ENCODE assay signal across 10 cellular contexts in the genomic region with DNA sequence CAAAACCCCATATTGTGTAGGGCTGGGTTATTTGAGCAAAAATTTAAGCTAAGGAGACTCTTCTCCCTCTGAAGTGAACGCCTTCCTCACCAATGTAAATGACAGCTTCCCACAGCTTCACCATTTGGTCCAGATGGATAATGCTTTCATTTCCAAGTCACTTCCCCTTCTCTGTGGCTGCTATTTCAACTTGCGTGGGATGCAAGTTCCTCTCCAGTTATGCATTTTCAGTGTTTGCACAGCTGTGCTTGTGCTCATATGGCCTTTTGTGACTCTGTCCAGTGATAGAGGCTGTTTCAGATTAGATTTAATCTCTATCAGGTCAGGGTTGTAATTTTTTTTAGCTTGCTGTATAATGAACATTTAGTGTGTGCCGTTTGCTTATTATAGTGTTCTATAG.
DNase-seq lines count a peak whose midpoint lies in the region; ATAC-seq, FAIRE-seq and TF ChIP-seq lines count a peak whose summit lies in the region.
"Had no signal": no experiment of that assay in that cellular context is flagged by ENCODE, and none has a peak within 500 bp of the region (broad histone marks: within the 10 kb centered on the region; RNA-seq: fewer than 3 reads in every experiment).

No MANE protein-coding gene starts in this region.

- no peak for FAIRE-seq in D721Med (lab: Jason Lieb, UNC)
- FAIRE-seq: colon had no signal

- DNase-seq in COLO668 (lab: John Stamatoyannopoulos, UW; ENCODE audit: unreplicated experiment): peak; percentile 76
- DNase-seq in SHP77 (lab: John Stamatoyannopoulos, UW): peak; percentile 95 to 96
- no peak for DNase-seq in left cardiac atrium
- no peak for DNase-seq in stimulated activated CD4-positive, alpha-beta T cell treated with anti-CD3 and anti-CD28 coated beads, Interleukin-15, amount 100 ng/mL, for 24 hours
- DNase-seq in D721Med (ENCODE audit: insufficient read length, low spot score): no peak
- DNase-seq in left lobe of liver (ENCODE audit: low spot score): no peak
- DNase-seq: T-helper 1 cell had no signal

- no peak for TF ChIP-seq CTCF in D721Med (IDR thresholded peaks at IDR 0.05; ENCODE audit: insufficient read depth, missing control alignments)

- ATAC-seq in HG03025 (IDR thresholded peaks at IDR 0.05; ENCODE audit: low FRiP score, unreplicated experiment): peak; percentile 65
- ATAC-seq in left cardiac atrium: peak; percentile 48 to 61
- no peak for ATAC-seq in left lobe of liver
- ATAC-seq in GM18873 (IDR thresholded peaks at IDR 0.05; ENCODE audit: low FRiP score, unreplicated experiment): no peak

- intact Hi-C loops in left cardiac atrium (cut with DNase I): loop anchor here in 1 of 2 donors (5.0 kb wide), 1 partner anchor 34 kb away; no protein-coding TSS in a partner anchor

Comparison
In these comparisons a context has a peak if more than half of its experiments do, and no peak if none do; other contexts are left out.
1. DNase-seq: peak in COLO668 (single experiment) and SHP77 (2 of 2); none in left cardiac atrium (single experiment), stimulated activated CD4-positive, alpha-beta T cell treated with anti-CD3 and anti-CD28 coated beads, Interleukin-15, amount 100 ng/mL, for 24 hours (single experiment), D721Med (single experiment) and left lobe of liver (single experiment).
2. ATAC-seq: peak in HG03025 (single experiment) and left cardiac atrium (2 of 2); none in left lobe of liver (single experiment) and GM18873 (single experiment).